In the genomic region with DNA sequence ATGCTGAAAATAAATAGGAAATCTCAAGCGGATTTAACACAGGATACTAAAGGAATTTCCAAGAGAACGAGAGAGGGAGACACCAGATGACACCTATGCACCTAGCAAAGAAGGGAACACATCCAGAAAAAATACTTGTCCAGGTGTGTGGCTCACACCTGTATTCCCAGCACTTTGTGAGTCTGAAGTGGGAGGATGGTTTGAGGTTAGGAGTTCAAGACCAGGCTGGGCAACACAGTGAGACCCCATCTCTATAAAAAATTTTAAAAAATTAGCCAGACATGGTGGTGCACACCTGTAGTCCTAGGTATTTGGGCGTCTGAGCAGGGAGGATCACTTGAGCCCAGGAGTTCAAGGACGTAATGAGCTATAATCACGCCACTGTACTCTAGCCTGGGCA, we compare ENCODE assay signal across 23 cellular contexts.
"Had no signal": no experiment of that assay in that cellular context is flagged by ENCODE, and none has a peak within 500 bp of the region (broad histone marks: within the 10 kb centered on the region; RNA-seq: fewer than 3 reads in every experiment).

No MANE protein-coding gene starts in this region.

- H3K36me3 Mint-ChIP-seq: mesothelial cell of epicardium; naive thymus-derived CD4-positive, alpha-beta T cell had no signal

- H3K4me3 Mint-ChIP-seq: mesothelial cell of epicardium; naive thymus-derived CD4-positive, alpha-beta T cell had no signal

- H3K4me1 ChIP-seq: esophagus muscularis mucosa, foreskin keratinocyte, gastroesophageal sphincter, heart right ventricle, left lung, lower lobe of right lung had no signal

- H3K4me1 Mint-ChIP-seq: mesothelial cell of epicardium had no signal

- H3K9me3 ChIP-seq: esophagus muscularis mucosa, gastroesophageal sphincter, heart right ventricle, left lung, lower lobe of right lung had no signal

- H3K9me3 Mint-ChIP-seq: mesothelial cell of epicardium; naive thymus-derived CD4-positive, alpha-beta T cell had no signal

- H3K27me3 ChIP-seq: esophagus muscularis mucosa, foreskin keratinocyte, gastroesophageal sphincter, left lung had no signal

- H3K27ac Mint-ChIP-seq: mesothelial cell of epicardium; naive thymus-derived CD4-positive, alpha-beta T cell had no signal

- DNase-seq: dermis blood vessel endothelial cell; dorsolateral prefrontal cortex; effector CD4-positive, alpha-beta T cell; effector memory CD4-positive, alpha-beta T cell; foreskin keratinocyte; head of caudate nucleus; heart right ventricle; hippocampal formation; left cardiac atrium; left lung; left ventricle myocardium superior; lower lobe of right lung; mesenchymal stem cell; naive thymus-derived CD4-positive, alpha-beta T cell had no signal

- H3K4me3 ChIP-seq: coronary artery, dorsolateral prefrontal cortex, esophagus muscularis mucosa, gastroesophageal sphincter, heart right ventricle, left lung, lower lobe of right lung had no signal

- H3K36me3 ChIP-seq: esophagus muscularis mucosa, gastroesophageal sphincter, heart right ventricle, left lung, lower lobe of right lung had no signal

- H3K27ac ChIP-seq: coronary artery, dorsolateral prefrontal cortex, esophagus muscularis mucosa, foreskin keratinocyte, gastroesophageal sphincter, heart right ventricle, left lung, lower lobe of right lung had no signal

- ATAC-seq: foreskin keratinocyte; gastroesophageal sphincter; heart right ventricle; left cardiac atrium; left lung; left ventricle myocardium superior; lower lobe of right lung; naive thymus-derived CD4-positive, alpha-beta T cell had no signal

- FAIRE-seq: colon, endothelial cell of umbilical vein, frontal cortex, islet of Langerhans, keratinocyte had no signal
